Comparison of ENCODE assay signal across 10 cellular contexts in genomic region chr13:33644607-33645543, GRCh38.
DNase-seq lines count a peak whose midpoint lies in the region; ATAC-seq, FAIRE-seq and TF ChIP-seq lines count a peak whose summit lies in the region.
"Had no signal": no experiment of that assay in that cellular context is flagged by ENCODE, and none has a peak within 500 bp of the region (broad histone marks: within the 10 kb centered on the region; RNA-seq: fewer than 3 reads in every experiment).

No MANE protein-coding gene starts in this region.

- CTCF ChIA-PET in activated CD4-positive, alpha-beta T cell treated with anti-CD3 and anti-CD28 coated beads for 36 hours (lab: Charles Lee), result interaction anchor here (1.0 to 1.1 kb wide), 2 partner anchors 12 to 34 kb away, joined by 3 read pairs; no protein-coding TSS in a partner anchor

- peak overlapping the region; percentile 43 for H3K27ac Mint-ChIP-seq in activated CD4-positive, alpha-beta T cell treated with anti-CD3 and anti-CD28 coated beads for 36 hours
- H3K27ac Mint-ChIP-seq: T-helper 17 cell had no signal

- no peaks in the 10 kb centered on the region for H3K27me3 Mint-ChIP-seq in activated CD4-positive, alpha-beta T cell treated with anti-CD3 and anti-CD28 coated beads for 36 hours
- H3K27me3 Mint-ChIP-seq: T-helper 17 cell had no signal

- no peaks in the 10 kb centered on the region for H3K36me3 Mint-ChIP-seq in activated CD4-positive, alpha-beta T cell treated with anti-CD3 and anti-CD28 coated beads for 36 hours (ENCODE audit: low read depth)

- POLR2A ChIA-PET in activated CD4-positive, alpha-beta T cell treated with anti-CD3 and anti-CD28 coated beads for 36 hours (lab: Charles Lee), result no interaction called here

- TF ChIP-seq POLR2A in H54 (IDR thresholded peaks at IDR 0.05; ENCODE audit: low read depth, low read length), result no peak

- H3K4me3 Mint-ChIP-seq in activated CD4-positive, alpha-beta T cell treated with anti-CD3 and anti-CD28 coated beads for 36 hours, result no peak overlapping the region
- H3K4me3 Mint-ChIP-seq: T-helper 17 cell had no signal

- ATAC-seq in activated CD4-positive, alpha-beta T cell treated with anti-CD3 and anti-CD28 coated beads for 36 hours, result peak; percentile 71
- ATAC-seq in Right ventricle myocardium superior (ENCODE audit: poor library complexity) (peak; percentile 38), GM19023 (IDR thresholded peaks at IDR 0.05; ENCODE audit: unreplicated experiment) (no peak)
- ATAC-seq: T-helper 17 cell had no signal

- peak; percentile 42 for DNase-seq in activated CD4-positive, alpha-beta T cell treated with anti-CD3 and anti-CD28 coated beads for 36 hours
- no peak for DNase-seq in activated CD4-positive, alpha-beta T cell treated with anti-CD3 and anti-CD28 coated beads, Interleukin-2, amount 50 U/mL, for 1 hour
- DNase-seq in SKM-1 treated with dmso at 0.1 percent for 144 hours (lab: John Stamatoyannopoulos, UW; ENCODE audit: unreplicated experiment), result peak; percentile 75
- no peak for DNase-seq in Right ventricle myocardium superior
- DNase-seq in stromal cell of bone marrow (ENCODE audit: low read depth), result peak; percentile 77
- DNase-seq in H54 (ENCODE audit: insufficient read length, low spot score), result no peak
- DNase-seq in anterior cingulate cortex (lab: John Stamatoyannopoulos, UW), result no peak
- DNase-seq: T-helper 17 cell had no signal

- no peaks in the 10 kb centered on the region for H3K9me3 Mint-ChIP-seq in activated CD4-positive, alpha-beta T cell treated with anti-CD3 and anti-CD28 coated beads for 36 hours (ENCODE audit: low read depth)

- intact Hi-C loops in activated CD4-positive, alpha-beta T cell treated with anti-CD3 and anti-CD28 coated beads for 36 hours (cut with DNase I, micrococcal nuclease), result no loop called here
- intact Hi-C loops in Right ventricle myocardium superior (cut with DNase I), result no loop called here

- FAIRE-seq in H54 (lab: Jason Lieb, UNC), result no peak
- FAIRE-seq: islet of Langerhans had no signal

- peaks cover 41% of the 10 kb centered on the region for H3K4me1 Mint-ChIP-seq in activated CD4-positive, alpha-beta T cell treated with anti-CD3 and anti-CD28 coated beads for 36 hours
- H3K4me1 Mint-ChIP-seq: T-helper 17 cell had no signal

Comparison
In these comparisons a context has a peak if more than half of its experiments do, and no peak if none do; other contexts are left out.
1. DNase-seq: peak in activated CD4-positive, alpha-beta T cell treated with anti-CD3 and anti-CD28 coated beads for 36 hours (single experiment), SKM-1 treated with dmso at 0.1 percent for 144 hours (single experiment) and stromal cell of bone marrow (single experiment); none in activated CD4-positive, alpha-beta T cell treated with anti-CD3 and anti-CD28 coated beads, Interleukin-2, amount 50 U/mL, for 1 hour (single experiment), Right ventricle myocardium superior (single experiment), H54 (single experiment) and anterior cingulate cortex (0 of 58).